In genomic region chr2:236485519-236485918, GRCh38 we compare ENCODE assay signal across 1 cellular context.
TF ChIP-seq lines count a peak whose summit lies in the region.

No MANE protein-coding gene starts in this region.

TF ChIP-seq in WTC11, 78 proteins besides CTCF, POLR2A, EP300 and RAD21:
- TF ChIP-seq STAT6 (CRISPR knock-in tag; conservative IDR thresholded peaks at IDR 0.05; ENCODE audit: low read depth) = no peak
- no peak for TF ChIP-seq ZNF281 (CRISPR knock-in tag; IDR thresholded peaks at IDR 0.05)
- no peak for TF ChIP-seq ELF4 (CRISPR knock-in tag; IDR thresholded peaks at IDR 0.05; ENCODE audit: low read depth)
- TF ChIP-seq ETV6 (CRISPR knock-in tag; IDR thresholded peaks at IDR 0.05) = no peak
- TF ChIP-seq, protein P1, sequence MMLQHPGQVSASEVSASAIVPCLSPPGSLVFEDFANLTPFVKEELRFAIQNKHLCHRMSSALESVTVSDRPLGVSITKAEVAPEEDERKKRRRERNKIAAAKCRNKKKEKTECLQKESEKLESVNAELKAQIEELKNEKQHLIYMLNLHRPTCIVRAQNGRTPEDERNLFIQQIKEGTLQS (CRISPR knock-in tag; conservative IDR thresholded peaks at IDR 0.05) = no peak
- TF ChIP-seq NFE2L1 (CRISPR knock-in tag; IDR thresholded peaks at IDR 0.05) = no peak
- TF ChIP-seq ATF1 (CRISPR knock-in tag; IDR thresholded peaks at IDR 0.05) = no peak
- no peak for TF ChIP-seq GRHL2 (CRISPR knock-in tag; IDR thresholded peaks at IDR 0.05; ENCODE audit: insufficient replicate concordance, severe bottlenecking)
TF ChIP-seq in WTC11: peak in this region for 0.
